Comparison of ENCODE assay signal across 1 cellular context in genomic region chr7:7100432-7100849, GRCh38.
TF ChIP-seq lines count a peak whose summit lies in the region.

No MANE protein-coding gene starts in this region.

TF ChIP-seq in K562, 482 proteins besides CTCF, POLR2A, EP300 and RAD21 (continued from another document):
- TF ChIP-seq VEZF1 (CRISPR knock-in tag; IDR thresholded peaks at IDR 0.05) (no peak), ARID1B (IDR thresholded peaks at IDR 0.05) (peak; percentile 96), FUS (optimal IDR thresholded peaks at IDR 0.05; ENCODE audit: low read depth, low read length) (no peak), PCBP2 (IDR thresholded peaks at IDR 0.05; ENCODE audit: low read depth, low read length, poor library complexity, severe bottlenecking) (no peak), FOXO4 (CRISPR knock-in tag; IDR thresholded peaks at IDR 0.05) (no peak), TBP (optimal IDR thresholded peaks at IDR 0.05; ENCODE audit: low read depth, low read length) (peak; percentile 2)
